In genomic region chr13:52127783-52128702, GRCh38 we compare ENCODE assay signal across 8 cellular contexts. TPM values are rescaled to one million over a fixed set of nuclear protein-coding genes. Genes with fewer than 3 reads are reported as not detected.
DNase-seq lines count a peak whose midpoint lies in the region; ATAC-seq, FAIRE-seq and TF ChIP-seq lines count a peak whose summit lies in the region.

No MANE protein-coding gene starts in this region.

- H3K4me2 ChIP-seq in Loucy (ENCODE audit: low read depth, low read length, poor library complexity, severe bottlenecking) = peak overlapping the region; percentile 96

- no peaks in the 10 kb centered on the region for H3K9me2 ChIP-seq in Loucy (replicated peaks; ENCODE audit: low read depth, low read length)

- no peak overlapping the region for H3K27ac ChIP-seq in SJSA1

- ATAC-seq in GM21528 (IDR thresholded peaks at IDR 0.05; ENCODE audit: low FRiP score, unreplicated experiment) = peak; percentile 27

- no peaks in the 10 kb centered on the region for H4K20me1 ChIP-seq in Loucy (ENCODE audit: insufficient read depth, low read length, poor library complexity, severe bottlenecking)

- H3K36me3 Mint-ChIP-seq in activated naive CD8-positive, alpha-beta T cell = no peaks in the 10 kb centered on the region
- H3K36me3 Mint-ChIP-seq in glutamatergic neuron (ENCODE audit: unreplicated experiment) (peaks cover 12% of the 10 kb centered on the region), osteocyte (ENCODE audit: unreplicated experiment) (peaks cover 24% of the 10 kb centered on the region)

- H3K36me3 ChIP-seq in Loucy (ENCODE audit: insufficient read depth, low read length) = peaks cover 15% of the 10 kb centered on the region; the same call in 1 of the 2 replicates
- peaks cover 4% of the 10 kb centered on the region; the same call in 1 of the 2 replicates for H3K36me3 ChIP-seq in SJSA1

- no peaks in the 10 kb centered on the region for H3K9me3 Mint-ChIP-seq in activated naive CD8-positive, alpha-beta T cell (ENCODE audit: low read depth)
- H3K9me3 Mint-ChIP-seq in glutamatergic neuron (ENCODE audit: unreplicated experiment) (no peaks in the 10 kb centered on the region), osteocyte (ENCODE audit: unreplicated experiment) (no peaks in the 10 kb centered on the region)

- H3F3A ChIP-seq in Loucy (ENCODE audit: low read depth) = no peaks in the 10 kb centered on the region

- H3K4me1 ChIP-seq in Loucy (ENCODE audit: insufficient read depth, low read length, poor library complexity, severe bottlenecking) (peaks cover 8% of the 10 kb centered on the region), SJSA1 (replicated peaks) (peaks cover 11% of the 10 kb centered on the region)

- H3K4me1 Mint-ChIP-seq in activated naive CD8-positive, alpha-beta T cell (ENCODE audit: low read depth) = peaks cover 14% of the 10 kb centered on the region
- peaks cover 5% of the 10 kb centered on the region for H3K4me1 Mint-ChIP-seq in glutamatergic neuron (ENCODE audit: low read depth, unreplicated experiment)
- H3K4me1 Mint-ChIP-seq in osteocyte (ENCODE audit: unreplicated experiment) = peaks cover 9% of the 10 kb centered on the region

- H3K4me3 Mint-ChIP-seq in activated naive CD8-positive, alpha-beta T cell = peak overlapping the region; percentile 85
- H3K4me3 Mint-ChIP-seq in glutamatergic neuron (ENCODE audit: unreplicated experiment) = peak overlapping the region; percentile 89
- peak overlapping the region; percentile 76 for H3K4me3 Mint-ChIP-seq in osteocyte (ENCODE audit: unreplicated experiment)

- H3K9me3 ChIP-seq in Loucy (ENCODE audit: insufficient read depth, low read depth, low read length) = no peaks in the 10 kb centered on the region
- H3K9me3 ChIP-seq in SJSA1 (replicated peaks) = no peaks in the 10 kb centered on the region

- peaks cover 16% of the 10 kb centered on the region for H3K27me3 Mint-ChIP-seq in activated naive CD8-positive, alpha-beta T cell
- peaks cover 2% of the 10 kb centered on the region for H3K27me3 Mint-ChIP-seq in glutamatergic neuron (ENCODE audit: unreplicated experiment)
- peaks cover 18% of the 10 kb centered on the region for H3K27me3 Mint-ChIP-seq in osteocyte (ENCODE audit: unreplicated experiment)

- H3K79me2 ChIP-seq in Loucy (ENCODE audit: insufficient read depth, low read length) = no peaks in the 10 kb centered on the region

- H3K27me3 ChIP-seq in Loucy (ENCODE audit: insufficient read depth, low read length, poor library complexity, severe bottlenecking) (no peaks in the 10 kb centered on the region), SJSA1 (replicated peaks) (0 out of 2 replicates have a peak, but pooled peaks cover 3% of the 10 kb centered on the region)

- peak overlapping the region; percentile 76 for H2AFZ ChIP-seq in Loucy (ENCODE audit: low read length)

- no peak overlapping the region for H3K27ac Mint-ChIP-seq in activated naive CD8-positive, alpha-beta T cell
- H3K27ac Mint-ChIP-seq in glutamatergic neuron (ENCODE audit: unreplicated experiment) = no peak overlapping the region
- H3K27ac Mint-ChIP-seq in osteocyte (ENCODE audit: unreplicated experiment) = peak overlapping the region; percentile 43

- peak overlapping the region; percentile 2 for H3K9ac ChIP-seq in Loucy (ENCODE audit: low read depth, low read length, poor library complexity, severe bottlenecking)

- H3K4me3 ChIP-seq in Loucy (ENCODE audit: low read length, poor library complexity, severe bottlenecking) (peak overlapping the region; percentile 74), SJSA1 (peak overlapping the region; percentile 49)

- FAIRE-seq in D721Med (lab: Jason Lieb, UNC) (no peak), urothelium cell line (lab: Jason Lieb, UNC) (no peak)

- peak; percentile 53 for DNase-seq in D721Med (ENCODE audit: insufficient read length, low spot score)
- peak in 1 of 2 experiments; percentile 54 for DNase-seq in SJSA1 (ENCODE audit: low read depth in 1 of 2, low spot score in 2 of 2)
- peak; percentile 43 for DNase-seq in glutamatergic neuron
- no peak for DNase-seq in osteocyte (ENCODE audit: extremely low spot score, unreplicated experiment)
- DNase-seq in urothelium cell line (ENCODE audit: low spot score) = peak; percentile 58

- TF ChIP-seq CTCF in D721Med (IDR thresholded peaks at IDR 0.05; ENCODE audit: insufficient read depth, missing control alignments) = peak; percentile 88
- TF ChIP-seq CTCF in Loucy (conservative IDR thresholded peaks at IDR 0.05; ENCODE audit: low read length) = peak; percentile 95
- TF ChIP-seq CTCF in glutamatergic neuron (IDR thresholded peaks at IDR 0.05; ENCODE audit: partially characterized antibody, unreplicated experiment) = peak; percentile 75
- TF ChIP-seq CTCF in osteocyte (IDR thresholded peaks at IDR 0.05) = peak; percentile 87

RNA-seq across cellular contexts. Expression of gene NEK5, which starts 0.8 kb away (rescaled TPM):
- not detected in 2 replicates for total RNA-seq in SJSA1 (2014; rRNA removed; shearing (Covaris generic))
- total RNA-seq in glutamatergic neuron (ENCODE audit: unreplicated experiment) (not detected), osteocyte (0.40 TPM in 1 of 2 replicates, not detected in the other)

RNA-seq across cellular contexts. Expression of gene NEK3, which starts 31.4 kb away (rescaled TPM):
- total RNA-seq in SJSA1 (2014; rRNA removed; shearing (Covaris generic)) = 4.2 and 8.7 TPM in 2 replicates
- total RNA-seq in glutamatergic neuron (ENCODE audit: unreplicated experiment) (54.8 TPM), osteocyte (19.9 and 23.6 TPM in 2 replicates)
